In genomic region chr19:49056101-49056901, GRCh38 we compare ENCODE assay signal across 8 cellular contexts. TPM values are rescaled to one million over a fixed set of nuclear protein-coding genes. Genes with fewer than 3 reads are reported as not detected.
DNase-seq lines count a peak whose midpoint lies in the region; ATAC-seq, FAIRE-seq and TF ChIP-seq lines count a peak whose summit lies in the region.

No MANE protein-coding gene starts in this region.

- peak in 4 of 6 experiments; percentile 15 to 38 (median 28) for TF ChIP-seq CTCF in Peyer's patch (IDR thresholded peaks at IDR 0.05)
- TF ChIP-seq CTCF in ovary (IDR thresholded peaks at IDR 0.05): peak in 1 of 3 donors; percentile 17

- H3K4me1 ChIP-seq in Peyer's patch: peaks cover 0 to 19% (median 10%) of the 10 kb centered on the region in 4 donors
- peaks cover 2% of the 10 kb centered on the region for H3K4me1 ChIP-seq in ovary (ENCODE audit: insufficient read depth)

- 0% methylated on average over 54 to 63 of the region's 63 CpGs for WGBS in ovary, 3 donors

- ATAC-seq in HG03521 (IDR thresholded peaks at IDR 0.05; ENCODE audit: unreplicated experiment): no peak

- H3K27ac ChIP-seq in Peyer's patch: no peak overlapping the region
- H3K27ac ChIP-seq in ovary: no peak overlapping the region

- H3K36me3 ChIP-seq in Peyer's patch: no peaks in the 10 kb centered on the region
- no peaks in the 10 kb centered on the region for H3K36me3 ChIP-seq in ovary

- TF ChIP-seq POLR2A in Peyer's patch (IDR thresholded peaks at IDR 0.05) (no peak), ovary (IDR thresholded peaks at IDR 0.05) (no peak)

- peak; percentile 57 for DNase-seq in ACHN
- DNase-seq in GM18507 (ENCODE audit: extremely low spot score, insufficient read length, low read depth): peak; percentile 49
- DNase-seq in Peyer's patch: peak; percentile 45 to 76 (median 72)
- peak in 3 of 4 experiments; percentile 18 to 42 (median 20) for DNase-seq in activated naive CD4-positive, alpha-beta T cell (lab: John Stamatoyannopoulos, UW)
- peak; percentile 79 for DNase-seq in glomerular visceral epithelial cell (ENCODE audit: extremely low spot score)
- DNase-seq in ovary: peak; percentile 23 to 65 (median 50)
- DNase-seq in GOT3 (lab: John Stamatoyannopoulos, UW): no peak

- H3K4me3 ChIP-seq in Peyer's patch (peak overlapping the region; percentile 39 to 62 (median 60)), ovary (peak overlapping the region; percentile 33)

- H3K9me3 ChIP-seq in Peyer's patch (no peaks in the 10 kb centered on the region), ovary (no peaks in the 10 kb centered on the region)

- no peak for TF ChIP-seq EP300 in ovary (IDR thresholded peaks at IDR 0.05)

- intact Hi-C loops in ovary (cut with DNase I): no loop called here

- H3K27me3 ChIP-seq in Peyer's patch (no peaks in the 10 kb centered on the region), ovary (no peaks in the 10 kb centered on the region)

- in situ Hi-C loops in ACHN (cut with HindIII; ENCODE audit: low pct_ligation_motif_present, low pct_unique_long_range_greater_than_20kb, low sequenced_read_pairs): no loop called here

- FAIRE-seq in GM18507 (lab: Jason Lieb, UNC): no peak

RNA-seq across cellular contexts. Expression of gene CGB7, which starts 1.2 kb away (rescaled TPM):
- total RNA-seq in Peyer's patch (not detected), ovary (not detected)
- under 1 TPM in 1 of 2 donors, not detected in 1; 0.15 TPM for polyA plus RNA-seq in ovary

RNA-seq across cellular contexts. Expression of gene CGB8, which starts 7.4 kb away (rescaled TPM):
- total RNA-seq in Peyer's patch: not detected
- total RNA-seq in ovary: under 1 TPM in 1 of 7 donors, not detected in 6; 0.46 TPM
- polyA plus RNA-seq in ovary: not detected

RNA-seq across cellular contexts. Expression of gene NTF4, which starts 8.3 kb away (rescaled TPM):
- total RNA-seq in Peyer's patch: not detected
- total RNA-seq in ovary: under 1 TPM in 3 of 7 donors, not detected in 4; 0.23 to 0.46 (median 0.27) TPM
- under 1 TPM in 1 of 2 donors, not detected in 1; 0.13 TPM for polyA plus RNA-seq in ovary

RNA-seq across cellular contexts. Expression of gene CGB5, which starts 12.7 kb away (rescaled TPM):
- not detected for total RNA-seq in Peyer's patch
- not detected for total RNA-seq in ovary
- polyA plus RNA-seq in ovary: not detected

RNA-seq across cellular contexts. Expression of gene KCNA7, which starts 16.2 kb away (rescaled TPM):
- total RNA-seq in Peyer's patch (not detected), ovary (not detected)
- polyA plus RNA-seq in ovary: not detected
